In the genomic region with DNA sequence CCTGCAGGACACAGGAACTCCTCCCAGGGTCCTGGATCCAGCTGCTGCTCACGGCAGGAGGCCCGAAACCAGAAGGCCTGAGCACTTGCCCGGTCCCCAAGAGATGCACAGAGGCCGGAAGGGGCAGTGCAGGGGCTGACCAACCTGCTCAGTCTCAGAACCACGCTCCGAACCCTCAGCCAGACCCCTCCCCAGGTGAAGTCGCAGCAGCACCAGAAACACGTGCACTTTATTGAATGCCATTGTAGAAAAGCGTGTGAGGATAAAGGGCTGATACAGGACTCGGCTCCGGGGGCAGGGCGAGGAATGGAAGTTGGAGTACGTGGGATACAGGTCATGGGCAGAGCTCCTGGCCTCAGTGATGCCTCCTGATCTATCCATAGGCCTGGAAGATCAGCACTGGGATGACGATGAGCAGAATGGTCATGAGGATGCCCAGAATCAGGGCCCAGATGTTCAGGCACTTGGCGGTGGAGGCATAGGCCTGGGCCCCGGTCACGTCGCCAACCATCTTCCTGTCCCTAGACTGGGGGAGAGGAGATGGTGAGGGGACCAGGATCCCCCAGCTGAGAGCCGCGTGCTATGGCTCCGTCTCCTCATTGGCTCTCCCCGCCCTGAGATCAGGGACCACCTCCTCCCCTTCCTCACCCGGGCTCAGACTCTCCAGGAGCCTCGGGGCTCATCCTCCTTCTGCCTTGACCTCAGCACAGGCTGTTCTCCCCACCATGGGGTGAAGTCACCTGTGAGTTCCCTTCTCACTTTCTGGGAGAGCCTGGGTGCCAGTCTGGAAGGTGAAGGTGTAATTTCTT, we compare ENCODE assay signal across 7 cellular contexts. TPM values are rescaled to one million over a fixed set of nuclear protein-coding genes. Genes with fewer than 3 reads are reported as not detected.
DNase-seq lines count a peak whose midpoint lies in the region; ATAC-seq, FAIRE-seq and TF ChIP-seq lines count a peak whose summit lies in the region.
"Not testable (repeated sequence)": the region's sequence is repeated elsewhere in the genome, so short reads cannot be mapped to it uniquely, and the experiment has no call there.
"Had no signal": no experiment of that assay in that cellular context is flagged by ENCODE, and none has a peak within 500 bp of the region (broad histone marks: within the 10 kb centered on the region; RNA-seq: fewer than 3 reads in every experiment).

No MANE protein-coding gene starts in this region.

- H3K27me3 Mint-ChIP-seq in activated T-helper 17 cell treated with anti-CD3 and anti-CD28 coated beads, Interleukin-2, amount 50 U/mL, for 72 hours = not testable (repeated sequence)

- H3K27me3 ChIP-seq in AG04450 (ENCODE audit: control insufficient read depth, insufficient read depth, low read length); liver (ENCODE audit: control insufficient read depth in 4 of 4, insufficient read depth in 4 of 4, low read length in 3 of 4): not testable (repeated sequence)
- peaks cover 19 to 28% of the 10 kb centered on the region in 2 experiments for H3K27me3 ChIP-seq in endothelial cell of umbilical vein (ENCODE audit: control insufficient read depth in 2 of 2, insufficient read depth in 2 of 2, low read length in 2 of 2)
- H3K27me3 ChIP-seq in sigmoid colon = peaks cover 5 to 19% (median 11%) of the 10 kb centered on the region in 3 donors

- peak overlapping the region; percentile 84 for H3K4me3 ChIP-seq in AG04450 (ENCODE audit: low read depth, low read length)
- peak overlapping the region; percentile 74 to 84 (median 80) for H3K4me3 ChIP-seq in endothelial cell of umbilical vein (replicated peaks in 1 of 3; ENCODE audit: insufficient read depth in 1 of 3, low read depth in 1 of 3, low read length in 3 of 3)
- H3K4me3 ChIP-seq in liver (ENCODE audit: low read depth in 1 of 3, low read length in 3 of 3) = peak overlapping the region; percentile 41 to 96 (median 84)
- H3K4me3 ChIP-seq in sigmoid colon = peak overlapping the region; percentile 74 to 96 (median 92)

- dilution Hi-C loops in endothelial cell of umbilical vein (cut with MboI; ENCODE audit: extremely low pct_ligation_motif_present, low sequenced_read_pairs) = not testable (repeated sequence)

- TF ChIP-seq RAD21 in liver (IDR thresholded peaks at IDR 0.05) = not testable (repeated sequence)

- DNase-seq in AG04450 (ENCODE audit: low read depth, low spot score); endothelial cell of umbilical vein (ENCODE audit: low read depth, low spot score): not testable (repeated sequence)
- DNase-seq in sigmoid colon = peak; percentile 73

- H4K20me1 ChIP-seq in endothelial cell of umbilical vein (replicated peaks; ENCODE audit: control insufficient read depth, extremely low read depth, insufficient read depth, low read length) = not testable (repeated sequence)

- peak; percentile 86 for FAIRE-seq in endothelial cell of umbilical vein (lab: Jason Lieb, UNC)

- not testable (repeated sequence) for BruUV-seq in endothelial cell of umbilical vein (replicated peaks; lab: Mats Ljungman, UMichigan)

- peak overlapping the region; percentile 79 for H3K4me2 ChIP-seq in endothelial cell of umbilical vein (ENCODE audit: insufficient read depth, low read length)

- not testable (repeated sequence) for TF ChIP-seq EP300 in sigmoid colon (IDR thresholded peaks at IDR 0.05)

- POLR2A ChIA-PET in AG04450 (lab: Yijun Ruan, JAX); endothelial cell of umbilical vein (lab: Charles Lee): not testable (repeated sequence)

- peaks cover 12% of the 10 kb centered on the region for H3K79me2 ChIP-seq in endothelial cell of umbilical vein (ENCODE audit: control insufficient read depth, insufficient read depth, low read length)

- ATAC-seq in activated T-helper 17 cell treated with anti-CD3 and anti-CD28 coated beads, Interleukin-2, amount 50 U/mL, for 72 hours (replicated peaks) = not testable (repeated sequence)

- peaks cover 16% of the 10 kb centered on the region for H3K36me3 ChIP-seq in KOPT-K1 (ENCODE audit: insufficient read depth, low read length)
- not testable (repeated sequence) for H3K36me3 ChIP-seq in endothelial cell of umbilical vein (ENCODE audit: control insufficient read depth in 2 of 2, extremely low read depth in 1 of 2, insufficient read depth in 2 of 2, low read length in 2 of 2); liver (ENCODE audit: control insufficient read depth in 4 of 4, insufficient read depth in 3 of 4, low read depth in 1 of 4, low read length in 3 of 4); sigmoid colon

- H3K27ac ChIP-seq in AG04450 (ENCODE audit: low read depth, low read length) (peak overlapping the region; percentile 31), KOPT-K1 (ENCODE audit: low read depth, low read length, poor library complexity, severe bottlenecking) (peak overlapping the region; percentile 63), liver (ENCODE audit: low read depth in 1 of 2, low read length in 2 of 2) (peak overlapping the region; percentile 98 to 99), sigmoid colon (peak overlapping the region; percentile 98 to 100 (median 100))
- H3K27ac ChIP-seq in endothelial cell of umbilical vein (ENCODE audit: insufficient read depth, low read depth, low read length) = not testable (repeated sequence)

- H3K36me3 Mint-ChIP-seq in activated T-helper 17 cell treated with anti-CD3 and anti-CD28 coated beads, Interleukin-2, amount 50 U/mL, for 72 hours (ENCODE audit: low read depth) = peaks cover 28% of the 10 kb centered on the region

- H3K9me1 ChIP-seq in endothelial cell of umbilical vein (replicated peaks; ENCODE audit: control insufficient read depth, extremely low read depth, insufficient read depth, low read length) = not testable (repeated sequence)

- H3K4me3 Mint-ChIP-seq in activated T-helper 17 cell treated with anti-CD3 and anti-CD28 coated beads, Interleukin-2, amount 50 U/mL, for 72 hours = peak overlapping the region; percentile 63

- not testable (repeated sequence) for H3K4me1 ChIP-seq in endothelial cell of umbilical vein (ENCODE audit: control insufficient read depth, extremely low read depth, insufficient read depth, low read length)
- H3K4me1 ChIP-seq in liver (ENCODE audit: control insufficient read depth in 4 of 4, insufficient read depth in 4 of 4, low read length in 3 of 4) (peaks cover 0 to 25% (median 8%) of the 10 kb centered on the region in 4 donors), sigmoid colon (peaks cover 0 to 41% (median 21%) of the 10 kb centered on the region in 4 donors)

- CTCF ChIA-PET in AG04450 (lab: Charles Lee) = not testable (repeated sequence)
- CTCF ChIA-PET in endothelial cell of umbilical vein (lab: Charles Lee) = interaction anchor here (1.2 kb wide), 1 partner anchor 12 kb away, joined by 3 read pairs; the partner anchor contains the start of gene IFITM2

- not testable (repeated sequence) for TF ChIP-seq CTCF in AG04450 (IDR thresholded peaks at IDR 0.05; ENCODE audit: low read depth, low read length); endothelial cell of umbilical vein (IDR thresholded peaks at IDR 0.05; ENCODE audit: extremely low read depth in 1 of 2, insufficient read depth in 1 of 2, low read depth in 1 of 2, low read length in 2 of 2); liver (IDR thresholded peaks at IDR 0.05; ENCODE audit: low read depth, low read length, missing input control)
- TF ChIP-seq CTCF in sigmoid colon (IDR thresholded peaks at IDR 0.05) = peak in 2 of 4 experiments; percentile 8 to 19

- H3K27ac Mint-ChIP-seq in activated T-helper 17 cell treated with anti-CD3 and anti-CD28 coated beads, Interleukin-2, amount 50 U/mL, for 72 hours = peak overlapping the region; percentile 48

- H3K9ac ChIP-seq in endothelial cell of umbilical vein (replicated peaks; ENCODE audit: extremely low read depth, insufficient read depth, low read length) (peak overlapping the region; percentile 23), liver (ENCODE audit: low read depth in 1 of 2, low read length in 2 of 2) (peak overlapping the region; percentile 62 to 86)

- H3K4me1 Mint-ChIP-seq in activated T-helper 17 cell treated with anti-CD3 and anti-CD28 coated beads, Interleukin-2, amount 50 U/mL, for 72 hours = peaks cover 16% of the 10 kb centered on the region

- H2AFZ ChIP-seq in endothelial cell of umbilical vein (ENCODE audit: low read depth, low read length) = not testable (repeated sequence)

- not testable (repeated sequence) for H3K9me3 ChIP-seq in AG04450 (ENCODE audit: control insufficient read depth, insufficient read depth, low read length); KOPT-K1 (ENCODE audit: insufficient read depth, low read length, poor library complexity, severe bottlenecking); endothelial cell of umbilical vein (replicated peaks; ENCODE audit: control insufficient read depth, insufficient read depth, low read length); liver (ENCODE audit: control insufficient read depth in 4 of 4, low read length in 3 of 4); sigmoid colon

- not testable (repeated sequence) for H3K9me3 Mint-ChIP-seq in activated T-helper 17 cell treated with anti-CD3 and anti-CD28 coated beads, Interleukin-2, amount 50 U/mL, for 72 hours

- intact Hi-C loops in endothelial cell of umbilical vein (cut with micrococcal nuclease) = loop anchor here (1.0 kb wide), 1 partner anchor 37 kb away; no protein-coding TSS in a partner anchor
- intact Hi-C loops in sigmoid colon (cut with DNase I) = not testable (repeated sequence)

- WGBS in liver = 7% methylated on average over 21 of the region's 24 CpGs
- WGBS in sigmoid colon, 2 donors = 22% methylated on average over 24 of the region's 24 CpGs

- TF ChIP-seq POLR2A in endothelial cell of umbilical vein (IDR thresholded peaks at IDR 0.05; ENCODE audit: low read depth, low read length) = peak; percentile 25
- TF ChIP-seq POLR2A in sigmoid colon (IDR thresholded peaks at IDR 0.05) = not testable (repeated sequence)

RNA-seq across cellular contexts. Expression of gene IFITM3, which starts 1.0 kb away (rescaled TPM):
- polyA plus RNA-seq in AG04450 (2011; rRNA removed) = 426 and 760 TPM in 2 replicates
- 529 and 721 TPM in 2 replicates for polyA minus RNA-seq in AG04450 (2011; rRNA and poly(A)+ RNA removed)
- 10 to 100 TPM in 1 of 2 donors, 1 to 10 TPM in 1; 2.7 to 26.0 TPM for total RNA-seq in activated T-helper 17 cell treated with anti-CD3 and anti-CD28 coated beads, Interleukin-2, amount 50 U/mL, for 72 hours
- 323 and 416 TPM in 2 replicates for total RNA-seq in endothelial cell of umbilical vein
- 950 and 1,150 TPM in 2 replicates for polyA plus RNA-seq in endothelial cell of umbilical vein
- 508 and 687 TPM in 2 replicates for polyA plus RNA-seq in endothelial cell of umbilical vein (2011; cell fraction: cytosol; rRNA removed)
- 108 and 156 TPM in 2 replicates for polyA plus RNA-seq in endothelial cell of umbilical vein (2011; cell fraction: nucleus; rRNA removed)
- polyA plus RNA-seq in endothelial cell of umbilical vein (2012) = 954 and 1,155 TPM in 2 replicates
- polyA minus RNA-seq in endothelial cell of umbilical vein = 307 and 358 TPM in 2 replicates
- polyA minus RNA-seq in endothelial cell of umbilical vein (2011; cell fraction: cytosol; rRNA and poly(A)+ RNA removed) = 507 TPM
- polyA minus RNA-seq in endothelial cell of umbilical vein (2011; cell fraction: nucleus; rRNA and poly(A)+ RNA removed) = 50.7 and 85.4 TPM in 2 replicates
- 100 to 1,000 TPM in 1 of 2 donors, 10 to 100 TPM in 1; 48.6 to 105 TPM for total RNA-seq in liver
- polyA plus RNA-seq in liver = 1,000 to 10,000 TPM; 2,070 to 2,255 TPM
- total RNA-seq in sigmoid colon = 100 to 1,000 TPM; 278 to 463 (median 291) TPM
- polyA plus RNA-seq in sigmoid colon = 1,000 to 10,000 TPM in 1 of 3 donors, 100 to 1,000 TPM in 2; 116 to 1,104 (median 383) TPM

RNA-seq across cellular contexts. Expression of gene IFITM1, which starts 5.8 kb away (rescaled TPM):
- polyA plus RNA-seq in AG04450 (2011; rRNA removed) (62.1 and 81.6 TPM in 2 replicates), endothelial cell of umbilical vein (24.6 and 34.1 TPM in 2 replicates), liver (100 to 1,000 TPM in 1 of 2 donors, 10 to 100 TPM in 1; 96.0 to 113 TPM), sigmoid colon (100 to 1,000 TPM in 1 of 3 donors, 10 to 100 TPM in 2; 41.2 to 580 (median 58.9) TPM)
- polyA minus RNA-seq in AG04450 (2011; rRNA and poly(A)+ RNA removed) = 50.6 and 68.9 TPM in 2 replicates
- total RNA-seq in activated T-helper 17 cell treated with anti-CD3 and anti-CD28 coated beads, Interleukin-2, amount 50 U/mL, for 72 hours = 10 to 100 TPM; 95.7 to 97.1 TPM
- total RNA-seq in endothelial cell of umbilical vein (4.0 and 11.5 TPM in 2 replicates), liver (10 to 100 TPM; 12.6 to 37.4 TPM), sigmoid colon (10 to 100 TPM; 82.4 to 94.2 (median 92.6) TPM)
- polyA plus RNA-seq in endothelial cell of umbilical vein (2011; cell fraction: cytosol; rRNA removed) = 16.0 and 16.3 TPM in 2 replicates
- polyA plus RNA-seq in endothelial cell of umbilical vein (2011; cell fraction: nucleus; rRNA removed) = 3.6 and 5.7 TPM in 2 replicates
- polyA plus RNA-seq in endothelial cell of umbilical vein (2012) = 4.2 and 10.0 TPM in 2 replicates
- 29.1 and 50.9 TPM in 2 replicates for polyA minus RNA-seq in endothelial cell of umbilical vein
- 128 TPM for polyA minus RNA-seq in endothelial cell of umbilical vein (2011; cell fraction: cytosol; rRNA and poly(A)+ RNA removed)
- polyA minus RNA-seq in endothelial cell of umbilical vein (2011; cell fraction: nucleus; rRNA and poly(A)+ RNA removed) = 0.72 and 3.4 TPM in 2 replicates

RNA-seq across cellular contexts. Expression of gene IFITM2, which starts 12.1 kb away (rescaled TPM):
- polyA plus RNA-seq in AG04450 (2011; rRNA removed) (219 and 367 TPM in 2 replicates), endothelial cell of umbilical vein (1,135 and 1,428 TPM in 2 replicates), liver (1,000 to 10,000 TPM in 1 of 2 donors, 100 to 1,000 TPM in 1; 759 to 1,441 TPM), sigmoid colon (100 to 1,000 TPM in 2 of 3 donors, 10 to 100 TPM in 1; 73.3 to 461 (median 164) TPM)
- polyA minus RNA-seq in AG04450 (2011; rRNA and poly(A)+ RNA removed) = 189 and 258 TPM in 2 replicates
- total RNA-seq in activated T-helper 17 cell treated with anti-CD3 and anti-CD28 coated beads, Interleukin-2, amount 50 U/mL, for 72 hours = 100 to 1,000 TPM; 187 to 261 TPM
- total RNA-seq in endothelial cell of umbilical vein (219 and 263 TPM in 2 replicates), liver (10 to 100 TPM in 1 of 2 donors, 1 to 10 TPM in 1; 8.5 to 49.0 TPM), sigmoid colon (100 to 1,000 TPM in 3 of 4 donors, 10 to 100 TPM in 1; 79.8 to 187 (median 141) TPM)
- 681 and 696 TPM in 2 replicates for polyA plus RNA-seq in endothelial cell of umbilical vein (2011; cell fraction: cytosol; rRNA removed)
- 144 and 187 TPM in 2 replicates for polyA plus RNA-seq in endothelial cell of umbilical vein (2011; cell fraction: nucleus; rRNA removed)
- polyA plus RNA-seq in endothelial cell of umbilical vein (2012) = 576 and 617 TPM in 2 replicates
- 371 and 437 TPM in 2 replicates for polyA minus RNA-seq in endothelial cell of umbilical vein
- polyA minus RNA-seq in endothelial cell of umbilical vein (2011; cell fraction: cytosol; rRNA and poly(A)+ RNA removed) = 132 TPM
- polyA minus RNA-seq in endothelial cell of umbilical vein (2011; cell fraction: nucleus; rRNA and poly(A)+ RNA removed) = 35.2 and 49.4 TPM in 2 replicates

RNA-seq across cellular contexts. Expression of gene IFITM5, which starts 20.3 kb away (rescaled TPM):
- polyA plus RNA-seq in AG04450 (2011; rRNA removed) = not detected in 2 replicates
- not detected in 2 replicates for polyA minus RNA-seq in AG04450 (2011; rRNA and poly(A)+ RNA removed)
- not detected for total RNA-seq in activated T-helper 17 cell treated with anti-CD3 and anti-CD28 coated beads, Interleukin-2, amount 50 U/mL, for 72 hours
- total RNA-seq in endothelial cell of umbilical vein = not detected in 2 replicates
- polyA plus RNA-seq in endothelial cell of umbilical vein = not detected in 2 replicates
- not detected in 2 replicates for polyA plus RNA-seq in endothelial cell of umbilical vein (2011; cell fraction: cytosol; rRNA removed)
- not detected in 2 replicates for polyA plus RNA-seq in endothelial cell of umbilical vein (2011; cell fraction: nucleus; rRNA removed)
- polyA plus RNA-seq in endothelial cell of umbilical vein (2012) = not detected in 2 replicates
- polyA minus RNA-seq in endothelial cell of umbilical vein = not detected in 2 replicates
- polyA minus RNA-seq in endothelial cell of umbilical vein (2011; cell fraction: cytosol; rRNA and poly(A)+ RNA removed) = not detected
- polyA minus RNA-seq in endothelial cell of umbilical vein (2011; cell fraction: nucleus; rRNA and poly(A)+ RNA removed) = not detected in 2 replicates
- not detected for total RNA-seq in liver
- polyA plus RNA-seq in liver = not detected
- total RNA-seq in sigmoid colon = not detected
- not detected for polyA plus RNA-seq in sigmoid colon
- total RNA-seq: NCI-H460 had no signal

RNA-seq across cellular contexts. Expression of gene PGGHG, which starts 30.7 kb away (rescaled TPM):
- 4.0 and 5.2 TPM in 2 replicates for polyA plus RNA-seq in AG04450 (2011; rRNA removed)
- 1.9 and 2.6 TPM in 2 replicates for polyA minus RNA-seq in AG04450 (2011; rRNA and poly(A)+ RNA removed)
- 100 to 1,000 TPM in 1 of 2 donors, 10 to 100 TPM in 1; 31.7 to 196 TPM for total RNA-seq in activated T-helper 17 cell treated with anti-CD3 and anti-CD28 coated beads, Interleukin-2, amount 50 U/mL, for 72 hours
- 42.4 and 48.1 TPM in 2 replicates for total RNA-seq in endothelial cell of umbilical vein
- polyA plus RNA-seq in endothelial cell of umbilical vein = 31.6 and 37.9 TPM in 2 replicates
- 6.3 and 10.3 TPM in 2 replicates for polyA plus RNA-seq in endothelial cell of umbilical vein (2011; cell fraction: cytosol; rRNA removed)
- polyA plus RNA-seq in endothelial cell of umbilical vein (2011; cell fraction: nucleus; rRNA removed) = 302 and 379 TPM in 2 replicates
- polyA plus RNA-seq in endothelial cell of umbilical vein (2012) = 14.3 and 31.3 TPM in 2 replicates
- 12.9 and 13.3 TPM in 2 replicates for polyA minus RNA-seq in endothelial cell of umbilical vein
- polyA minus RNA-seq in endothelial cell of umbilical vein (2011; cell fraction: cytosol; rRNA and poly(A)+ RNA removed) = 0.61 TPM
- polyA minus RNA-seq in endothelial cell of umbilical vein (2011; cell fraction: nucleus; rRNA and poly(A)+ RNA removed) = 19.8 and 36.7 TPM in 2 replicates
- total RNA-seq in liver = 10 to 100 TPM in 1 of 2 donors, 1 to 10 TPM in 1; 1.3 to 11.4 TPM
- 1 to 10 TPM; 5.4 to 9.6 TPM for polyA plus RNA-seq in liver
- 10 to 100 TPM; 11.4 to 15.3 (median 13.6) TPM for total RNA-seq in sigmoid colon
- 10 to 100 TPM in 1 of 3 donors, 1 to 10 TPM in 2; 1.6 to 68.0 (median 3.6) TPM for polyA plus RNA-seq in sigmoid colon
